ENCODE assay signal across 8 cellular contexts in genomic region chr9:131657031-131657377, GRCh38.
DNase-seq lines count a peak whose midpoint lies in the region; ATAC-seq and TF ChIP-seq lines count a peak whose summit lies in the region.

No MANE protein-coding gene starts in this region.

- peaks cover 69% of the 10 kb centered on the region for H3K4me1 Mint-ChIP-seq in CD8-positive, alpha-beta T cell (ENCODE audit: low read depth)
- H3K4me1 Mint-ChIP-seq in activated CD4-positive, alpha-beta memory T cell treated with anti-CD3 and anti-CD28 coated beads for 36 hours (ENCODE audit: low read depth), result peaks cover 84% of the 10 kb centered on the region

- peak; percentile 66 for ATAC-seq in CD8-positive, alpha-beta T cell
- ATAC-seq in HG02642 (IDR thresholded peaks at IDR 0.05; ENCODE audit: poor library complexity, unreplicated experiment) (peak; percentile 25), lung (ENCODE audit: insufficient read depth, low FRiP score) (no peak), SK-N-SH treated with all-trans-retinoic acid at 6 μM for 48 hours (no peak), left lobe of liver (no peak)

- H3K27ac ChIP-seq in CD8-positive, alpha-beta T cell (ENCODE audit: low read depth, low read length), result peak overlapping the region; percentile 16
- peak overlapping the region; percentile 66 to 90 for H3K27ac ChIP-seq in lung (ENCODE audit: low read depth in 1 of 2, low read length in 1 of 2)

- POLR2A ChIA-PET in CD8-positive, alpha-beta T cell (lab: Charles Lee), result interaction anchor here (0.7 to 1.4 kb wide), 4 partner anchors 10 to 80 kb away, joined by 3 to 4 read pairs (median 4); no protein-coding TSS in a partner anchor
- POLR2A ChIA-PET in activated CD4-positive, alpha-beta memory T cell treated with anti-CD3 and anti-CD28 coated beads for 36 hours (lab: Charles Lee), result interaction anchor here (0.7 to 4.1 kb wide), 8 partner anchors 11 to 74 kb away, joined by 3 to 24 read pairs (median 3); no protein-coding TSS in a partner anchor

- H3K36me3 ChIP-seq in CD8-positive, alpha-beta T cell (ENCODE audit: insufficient read depth, low read length), result no peaks in the 10 kb centered on the region
- no peaks in the 10 kb centered on the region for H3K36me3 ChIP-seq in lung (ENCODE audit: control insufficient read depth in 2 of 2, insufficient read depth in 2 of 2, low read length in 2 of 2)

- 68 to 72% methylated on average over 9 of the region's 9 CpGs for WGBS in lung, 2 donors

- H3K9me3 ChIP-seq in CD8-positive, alpha-beta T cell (ENCODE audit: low read length), result no peaks in the 10 kb centered on the region
- H3K9me3 ChIP-seq in lung (ENCODE audit: control insufficient read depth in 2 of 2, insufficient read depth in 1 of 2, low read length in 1 of 2), result no peaks in the 10 kb centered on the region

- H3K4me1 ChIP-seq in CD8-positive, alpha-beta T cell (ENCODE audit: insufficient read depth, low read length), result peaks cover 34% of the 10 kb centered on the region
- H3K4me1 ChIP-seq in lung (ENCODE audit: control insufficient read depth in 2 of 2, insufficient read depth in 2 of 2, low read length in 2 of 2), result peaks cover 26 to 30% of the 10 kb centered on the region in 2 donors

- peak in 3 of 7 experiments; percentile 44 to 71 (median 61) for DNase-seq in CD8-positive, alpha-beta T cell
- peak; percentile 46 for DNase-seq in activated CD4-positive, alpha-beta memory T cell treated with anti-CD3 and anti-CD28 coated beads for 36 hours
- DNase-seq in lung (ENCODE audit: low spot score) (no peak), DMS 273 treated with DMSO at 0.1 percent for 48 hours (lab: John Stamatoyannopoulos, UW) (no peak), left lobe of liver (ENCODE audit: low spot score) (no peak)
- DNase-seq in stimulated activated CD4-positive, alpha-beta T cell treated with anti-CD3 and anti-CD28 coated beads, Interleukin-12 subunit alpha, Interleukin-12 subunit beta, amount 100 ng/mL, for 4 hours, result no peak

- H3K9me3 Mint-ChIP-seq in CD8-positive, alpha-beta T cell, result no peaks in the 10 kb centered on the region
- H3K9me3 Mint-ChIP-seq in activated CD4-positive, alpha-beta memory T cell treated with anti-CD3 and anti-CD28 coated beads for 36 hours, result no peaks in the 10 kb centered on the region

- no peaks in the 10 kb centered on the region for H3K27me3 Mint-ChIP-seq in CD8-positive, alpha-beta T cell (ENCODE audit: low read depth)
- no peaks in the 10 kb centered on the region for H3K27me3 Mint-ChIP-seq in activated CD4-positive, alpha-beta memory T cell treated with anti-CD3 and anti-CD28 coated beads for 36 hours

- intact Hi-C loops in CD8-positive, alpha-beta T cell (cut with DNase I, micrococcal nuclease), result loop anchor here (2.0 to 5.0 kb wide), 2 partner anchors 20 to 35 kb away; no protein-coding TSS in a partner anchor
- intact Hi-C loops in activated CD4-positive, alpha-beta memory T cell treated with anti-CD3 and anti-CD28 coated beads for 36 hours (cut with micrococcal nuclease), result no loop called here

- peaks cover 1% of the 10 kb centered on the region for H3K36me3 Mint-ChIP-seq in CD8-positive, alpha-beta T cell
- H3K36me3 Mint-ChIP-seq in activated CD4-positive, alpha-beta memory T cell treated with anti-CD3 and anti-CD28 coated beads for 36 hours, result peaks cover 8% of the 10 kb centered on the region

- no peak overlapping the region for H3K4me3 ChIP-seq in CD8-positive, alpha-beta T cell (ENCODE audit: low read depth, low read length)
- no peak overlapping the region for H3K4me3 ChIP-seq in lung

- H3K27ac Mint-ChIP-seq in CD8-positive, alpha-beta T cell, result peak overlapping the region; percentile 96
- peak overlapping the region; percentile 91 for H3K27ac Mint-ChIP-seq in activated CD4-positive, alpha-beta memory T cell treated with anti-CD3 and anti-CD28 coated beads for 36 hours

- CTCF ChIA-PET in CD8-positive, alpha-beta T cell (lab: Charles Lee), result interaction anchor here (1.0 to 1.1 kb wide), 3 partner anchors 8 to 88 kb away, joined by 3 to 4 read pairs (median 4); no protein-coding TSS in a partner anchor
- CTCF ChIA-PET in activated CD4-positive, alpha-beta memory T cell treated with anti-CD3 and anti-CD28 coated beads for 36 hours (lab: Charles Lee), result interaction anchor here (2.1 kb wide), 1 partner anchor 71 kb away, joined by 6 read pairs; no protein-coding TSS in a partner anchor

- H3K27me3 ChIP-seq in CD8-positive, alpha-beta T cell (ENCODE audit: insufficient read depth, low read length), result no peaks in the 10 kb centered on the region
- H3K27me3 ChIP-seq in lung (ENCODE audit: control insufficient read depth, insufficient read depth), result no peaks in the 10 kb centered on the region

- no peak for TF ChIP-seq CTCF in CD8-positive, alpha-beta T cell (IDR thresholded peaks at IDR 0.05)
- no peak for TF ChIP-seq CTCF in lung (IDR thresholded peaks at IDR 0.05; ENCODE audit: control extremely low read depth, extremely low read depth)

- peak overlapping the region; percentile 46 for H3K4me3 Mint-ChIP-seq in CD8-positive, alpha-beta T cell
- peak overlapping the region; percentile 58 for H3K4me3 Mint-ChIP-seq in activated CD4-positive, alpha-beta memory T cell treated with anti-CD3 and anti-CD28 coated beads for 36 hours

TF ChIP-seq in SK-N-SH treated with all-trans-retinoic acid at 6 μM for 48 hours, 23 proteins besides CTCF, POLR2A, EP300 and RAD21:
- no peak for TF ChIP-seq ESRRG (CRISPR knock-in tag; IDR thresholded peaks at IDR 0.05)
- no peak for TF ChIP-seq ZFP3 (CRISPR knock-in tag; IDR thresholded peaks at IDR 0.05)

Comparison
In these comparisons a context has a peak if more than half of its experiments do, and no peak if none do; other contexts are left out.
1. ATAC-seq: peak in CD8-positive, alpha-beta T cell (single experiment) and HG02642 (single experiment); none in lung (single experiment), SK-N-SH treated with all-trans-retinoic acid at 6 μM for 48 hours (single experiment) and left lobe of liver (single experiment).